13 cellular contexts compared by ENCODE assay signal in the genomic region with DNA sequence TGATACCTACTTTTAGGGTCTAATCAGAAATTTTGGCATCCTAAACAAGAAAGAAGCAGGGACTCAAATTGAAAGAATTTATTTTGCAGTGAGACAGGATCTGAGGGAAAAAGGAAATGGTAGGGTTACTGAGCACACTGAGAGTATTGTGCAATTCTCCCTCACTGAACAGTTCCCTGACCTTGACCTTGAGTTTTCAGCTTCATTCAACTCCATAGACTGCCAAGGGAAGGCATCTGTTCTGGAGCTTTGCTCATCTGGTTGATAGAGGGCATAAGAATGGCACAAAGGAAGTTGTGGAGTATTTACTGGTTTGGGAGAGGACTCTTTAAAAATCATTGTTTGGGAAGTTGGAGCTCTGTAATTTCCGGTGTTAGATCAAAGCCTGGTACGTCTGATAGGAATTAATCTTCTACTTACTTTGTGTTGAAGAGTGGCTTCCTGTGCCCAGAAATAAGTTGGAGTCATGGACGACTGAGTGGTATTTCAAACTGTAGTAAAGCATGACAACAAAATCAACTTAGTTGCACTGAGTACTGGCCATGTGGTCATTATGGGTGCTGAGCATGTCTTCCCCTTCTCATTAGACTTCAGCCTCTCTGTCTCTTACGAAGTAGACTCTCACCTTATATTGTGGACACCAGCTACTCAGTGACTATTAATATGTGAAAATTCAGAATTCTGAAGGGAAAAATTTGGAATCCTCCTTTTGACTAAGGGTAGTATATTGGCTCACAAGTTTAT. TPM values are rescaled to one million over a fixed set of nuclear protein-coding genes. Genes with fewer than 3 reads are reported as not detected.
A peak's percentile ranks its signal among the peaks of the same experiment; 100 is the strongest.
DNase-seq lines count a peak whose midpoint lies in the region; ATAC-seq, FAIRE-seq and TF ChIP-seq lines count a peak whose summit lies in the region.
"Had no signal": no experiment of that assay in that cellular context is flagged by ENCODE, and none has a peak within 500 bp of the region (broad histone marks: within the 10 kb centered on the region; RNA-seq: fewer than 3 reads in every experiment).

No MANE protein-coding gene starts in this region.

- no peak overlapping the region for H3K27ac ChIP-seq in A549
- H3K27ac ChIP-seq in lower lobe of right lung = peak overlapping the region; percentile 15
- H3K27ac ChIP-seq: neutrophil had no signal

- no peaks in the 10 kb centered on the region for H3K36me3 ChIP-seq in lower lobe of right lung
- H3K36me3 ChIP-seq: neutrophil had no signal

- no peak overlapping the region for H3K27ac Mint-ChIP-seq in activated CD4-positive, alpha-beta T cell treated with anti-CD3 and anti-CD28 coated beads for 36 hours

- no peak for FAIRE-seq in A549 (lab: Jason Lieb, UNC)
- FAIRE-seq: endometrium, TTC549 had no signal

- H3K4me3 ChIP-seq in A549 = no peak overlapping the region
- no peak overlapping the region for H3K4me3 ChIP-seq in lower lobe of right lung

- TF ChIP-seq RAD21 in A549 (conservative IDR thresholded peaks at IDR 0.05 in 1 of 2, IDR thresholded peaks at IDR 0.05 in 1 of 2) = no peak

- TF ChIP-seq CTCF in A549 (IDR thresholded peaks at IDR 0.05) (no peak), lower lobe of right lung (IDR thresholded peaks at IDR 0.05) (no peak)

- ATAC-seq in A549 = no peak
- peak; percentile 64 to 73 for ATAC-seq in lower lobe of right lung
- no peak for ATAC-seq in activated CD4-positive, alpha-beta T cell treated with anti-CD3 and anti-CD28 coated beads for 36 hours
- no peak for ATAC-seq in HG03521 (IDR thresholded peaks at IDR 0.05; ENCODE audit: unreplicated experiment)

- CTCF ChIA-PET in A549 (lab: Yijun Ruan, JAX) = no interaction called here
- CTCF ChIA-PET in activated CD4-positive, alpha-beta T cell treated with anti-CD3 and anti-CD28 coated beads for 36 hours (lab: Charles Lee) = interaction anchor here (0.6 to 0.7 kb wide), 2 partner anchors 1120 to 1712 kb away, joined by 3 read pairs; no protein-coding TSS in a partner anchor

- no peak overlapping the region for H3K4me2 ChIP-seq in A549

- no peak for TF ChIP-seq EP300 in A549 (IDR thresholded peaks at IDR 0.05)

- no peaks in the 10 kb centered on the region for H3K4me1 Mint-ChIP-seq in activated CD4-positive, alpha-beta T cell treated with anti-CD3 and anti-CD28 coated beads for 36 hours

- H3K36me3 Mint-ChIP-seq in activated CD4-positive, alpha-beta T cell treated with anti-CD3 and anti-CD28 coated beads for 36 hours (ENCODE audit: low read depth) = peaks cover 5% of the 10 kb centered on the region

- WGBS in A549 (ENCODE audit: missing lambda C conversion rate) = 67% methylated on average over 4 of the region's 4 CpGs

- H3K9me3 ChIP-seq in A549 = peaks cover 8% of the 10 kb centered on the region; the same call in 2 of the 3 replicates
- H3K9me3 ChIP-seq in lower lobe of right lung = peaks cover 8% of the 10 kb centered on the region
- H3K9me3 ChIP-seq: neutrophil had no signal

- no peak for TF ChIP-seq POLR2A in A549 (IDR thresholded peaks at IDR 0.05; ENCODE audit: low read length)

- H3K27me3 Mint-ChIP-seq in activated CD4-positive, alpha-beta T cell treated with anti-CD3 and anti-CD28 coated beads for 36 hours = no peaks in the 10 kb centered on the region

- H3K4me1 ChIP-seq in A549 (no peaks in the 10 kb centered on the region), lower lobe of right lung (peaks cover 14% of the 10 kb centered on the region)

- no peak for DNase-seq in A549 (ENCODE audit: low read depth in 1 of 2, low spot score in 1 of 2)
- DNase-seq in Kasumi-1 (lab: John Stamatoyannopoulos, UW) = peak; percentile 29 to 31
- peak; percentile 45 for DNase-seq in dermis blood vessel endothelial cell
- no peak for DNase-seq in lower lobe of right lung
- no peak for DNase-seq in activated CD4-positive, alpha-beta T cell treated with anti-CD3 and anti-CD28 coated beads for 36 hours
- no peak for DNase-seq in DMS79 treated with DMSO at 0.1 percent for 48 hours (lab: John Stamatoyannopoulos, UW)
- DNase-seq in activated CD4-positive, CD25-positive, alpha-beta regulatory T cell treated with anti-CD3 and anti-CD28 coated beads, Interleukin-2, amount 50 U/mL, for 72 hours = no peak
- DNase-seq: anterior cingulate cortex, NCI-H2081 had no signal

- H3K4me3 Mint-ChIP-seq in activated CD4-positive, alpha-beta T cell treated with anti-CD3 and anti-CD28 coated beads for 36 hours = no peak overlapping the region

- POLR2A ChIA-PET in A549 (lab: Yijun Ruan, JAX) = no interaction called here
- POLR2A ChIA-PET in activated CD4-positive, alpha-beta T cell treated with anti-CD3 and anti-CD28 coated beads for 36 hours (lab: Charles Lee) = no interaction called here

- peaks cover 9% of the 10 kb centered on the region for H3K9me3 Mint-ChIP-seq in activated CD4-positive, alpha-beta T cell treated with anti-CD3 and anti-CD28 coated beads for 36 hours (ENCODE audit: low read depth)

- intact Hi-C loops in lower lobe of right lung (cut with DNase I) = no loop called here
- intact Hi-C loops in activated CD4-positive, alpha-beta T cell treated with anti-CD3 and anti-CD28 coated beads for 36 hours (cut with DNase I, micrococcal nuclease) = no loop called here

- H3K27me3 ChIP-seq in lower lobe of right lung (ENCODE audit: low read depth) = no peaks in the 10 kb centered on the region
- H3K27me3 ChIP-seq: neutrophil had no signal

TF ChIP-seq in A549, 52 proteins besides CTCF, POLR2A, EP300 and RAD21:
- peak; percentile 41 to 60; a peak in 2 of 4 replicates for TF ChIP-seq CEBPB (IDR thresholded peaks at IDR 0.05)
- TF ChIP-seq FOSB (CRISPR knock-in tag; IDR thresholded peaks at IDR 0.05) = no peak
TF ChIP-seq in A549: peak in this region for 1.

RNA-seq across cellular contexts. Expression of a gene that starts 40.8 kb away (rescaled TPM):
- polyA plus RNA-seq in A549 (2011; rRNA removed) = 97.0 and 142 TPM in 2 replicates
- 32.0 and 37.0 TPM in 2 replicates for polyA plus RNA-seq in A549 (2012; cell fraction: cytosol; rRNA removed)
- 36.3 and 48.3 TPM in 2 replicates for polyA plus RNA-seq in A549 (2012; cell fraction: nucleus; rRNA removed)
- 33.7 to 48.0 TPM (median 33.9 TPM) in 3 replicates for polyA plus RNA-seq in A549 (2017; fragmentation: RNase III; extraction: RNeasy Plus Mini Kit Qiagen cat#74134 plus additional on column Dnase treatment)
- 76.6 and 88.4 TPM in 2 replicates for polyA minus RNA-seq in A549 (2011; rRNA and poly(A)+ RNA removed)
- 0.68 and 0.79 TPM in 2 replicates for total RNA-seq in dermis blood vessel endothelial cell
- 5.2 TPM for total RNA-seq in lower lobe of right lung
- 1 to 10 TPM; 1.6 TPM for total RNA-seq in activated CD4-positive, alpha-beta T cell treated with anti-CD3 and anti-CD28 coated beads for 36 hours

Comparison
In these comparisons a context has a peak if more than half of its experiments do, and no peak if none do; other contexts are left out.
1. ATAC-seq: peak in lower lobe of right lung (2 of 2); none in A549 (0 of 2), activated CD4-positive, alpha-beta T cell treated with anti-CD3 and anti-CD28 coated beads for 36 hours (single experiment) and HG03521 (single experiment).
2. DNase-seq: peak in Kasumi-1 (2 of 2) and dermis blood vessel endothelial cell (single experiment); none in A549 (0 of 2), lower lobe of right lung (single experiment), activated CD4-positive, alpha-beta T cell treated with anti-CD3 and anti-CD28 coated beads for 36 hours (single experiment), DMS79 treated with DMSO at 0.1 percent for 48 hours (single experiment) and activated CD4-positive, CD25-positive, alpha-beta regulatory T cell treated with anti-CD3 and anti-CD28 coated beads, Interleukin-2, amount 50 U/mL, for 72 hours (single experiment).